In genomic region chr12:32454075-32454474, GRCh38 we compare ENCODE assay signal across 13 cellular contexts. TPM values are rescaled to one million over a fixed set of nuclear protein-coding genes. Genes with fewer than 3 reads are reported as not detected.
DNase-seq lines count a peak whose midpoint lies in the region; ATAC-seq and TF ChIP-seq lines count a peak whose summit lies in the region.
"Had no signal": no experiment of that assay in that cellular context is flagged by ENCODE, and none has a peak within 500 bp of the region (broad histone marks: within the 10 kb centered on the region; RNA-seq: fewer than 3 reads in every experiment).

No MANE protein-coding gene starts in this region.

- no peak for TF ChIP-seq CTCF in WTC11 (IDR thresholded peaks at IDR 0.05)
- TF ChIP-seq CTCF in spleen (IDR thresholded peaks at IDR 0.05 in 8 of 11, conservative IDR thresholded peaks at IDR 0.05 in 3 of 11) = no peak

- H3K4me1 Mint-ChIP-seq in WTC11 = peaks cover 79% of the 10 kb centered on the region
- no peaks in the 10 kb centered on the region for H3K4me1 Mint-ChIP-seq in activated naive CD8-positive, alpha-beta T cell treated with anti-CD3 and anti-CD28 coated beads for 36 hours
- H3K4me1 Mint-ChIP-seq: activated CD4-positive, alpha-beta memory T cell treated with anti-CD3 and anti-CD28 coated beads, Interleukin-2, amount 10 ng/mL, durations not matched to agents 7 days and 5 days had no signal

- no peaks in the 10 kb centered on the region for H3K27me3 ChIP-seq in spleen (replicated peaks in 1 of 7)

- peaks cover 7% of the 10 kb centered on the region for H3K36me3 Mint-ChIP-seq in WTC11
- no peaks in the 10 kb centered on the region for H3K36me3 Mint-ChIP-seq in activated naive CD8-positive, alpha-beta T cell treated with anti-CD3 and anti-CD28 coated beads for 36 hours

- DNase-seq in H4 (ENCODE audit: low spot score) (peak; percentile 39), WTC11 (ENCODE audit: low spot score) (no peak), foreskin melanocyte (peak; percentile 49), sciatic nerve (ENCODE audit: low spot score) (no peak), spleen (no peak), islet precursor cell (no peak)
- DNase-seq in activated naive CD8-positive, alpha-beta T cell treated with anti-CD3 and anti-CD28 coated beads for 36 hours = no peak
- DNase-seq: activated CD4-positive, alpha-beta memory T cell treated with anti-CD3 and anti-CD28 coated beads, Interleukin-2, amount 10 ng/mL, durations not matched to agents 7 days and 5 days; aorta; GDM1; MM.1S; stimulated activated CD4-positive, alpha-beta T cell treated with anti-CD3 and anti-CD28 coated beads, Interleukin-4, amount 100 ng/mL, for 1 hour had no signal

- ATAC-seq in WTC11 = peak; percentile 81
- ATAC-seq in sciatic nerve = peak; percentile 64
- no peak for ATAC-seq in GM19023 (IDR thresholded peaks at IDR 0.05; ENCODE audit: unreplicated experiment)

- WGBS in spleen, 5 donors = 70 to 84% (median 76%) methylated on average over 3 of the region's 3 CpGs

- H3K4me3 Mint-ChIP-seq in WTC11 = peak overlapping the region; percentile 57
- no peak overlapping the region for H3K4me3 Mint-ChIP-seq in activated naive CD8-positive, alpha-beta T cell treated with anti-CD3 and anti-CD28 coated beads for 36 hours
- H3K4me3 Mint-ChIP-seq: activated CD4-positive, alpha-beta memory T cell treated with anti-CD3 and anti-CD28 coated beads, Interleukin-2, amount 10 ng/mL, durations not matched to agents 7 days and 5 days had no signal

- TF ChIP-seq POLR2A in spleen (IDR thresholded peaks at IDR 0.05) = no peak

- H3K27ac Mint-ChIP-seq in WTC11 = peak overlapping the region; percentile 98
- no peak overlapping the region for H3K27ac Mint-ChIP-seq in activated naive CD8-positive, alpha-beta T cell treated with anti-CD3 and anti-CD28 coated beads for 36 hours
- H3K27ac Mint-ChIP-seq: activated CD4-positive, alpha-beta memory T cell treated with anti-CD3 and anti-CD28 coated beads, Interleukin-2, amount 10 ng/mL, durations not matched to agents 7 days and 5 days had no signal

- POLR2A ChIA-PET in WTC11 (lab: Charles Lee) = no interaction called here

- intact Hi-C loops in sciatic nerve (cut with DNase I) (loop anchor here (10.0 kb wide), 1 partner anchor 201 kb away; no protein-coding TSS in a partner anchor), spleen (cut with DNase I; ENCODE audit: low total_unique reads) (loop anchor here (5.0 kb wide), 1 partner anchor 203 kb away; no protein-coding TSS in a partner anchor)

- CTCF ChIA-PET in WTC11 (lab: Charles Lee) = interaction anchor here (1.2 to 1.7 kb wide), 2 partner anchors 88 to 90 kb away, joined by 3 read pairs; no protein-coding TSS in a partner anchor

- H3K27me3 Mint-ChIP-seq in WTC11 (ENCODE audit: low read depth) = no peaks in the 10 kb centered on the region
- H3K27me3 Mint-ChIP-seq in activated naive CD8-positive, alpha-beta T cell treated with anti-CD3 and anti-CD28 coated beads for 36 hours = peaks cover 3% of the 10 kb centered on the region

- H3K27ac ChIP-seq in spleen = peak overlapping the region in 1 of 8 donors; percentile 1

- H3K4me3 ChIP-seq in spleen = no peak overlapping the region

- H3K4me1 ChIP-seq in spleen = peaks cover 0 to 43% (median 18%) of the 10 kb centered on the region in 6 donors

- no peaks in the 10 kb centered on the region for H3K36me3 ChIP-seq in spleen

- H3K9me3 Mint-ChIP-seq in WTC11 = peaks cover 6% of the 10 kb centered on the region; the same call in 1 of the 2 replicates
- H3K9me3 Mint-ChIP-seq in activated naive CD8-positive, alpha-beta T cell treated with anti-CD3 and anti-CD28 coated beads for 36 hours = no peaks in the 10 kb centered on the region
- H3K9me3 Mint-ChIP-seq: activated CD4-positive, alpha-beta memory T cell treated with anti-CD3 and anti-CD28 coated beads, Interleukin-2, amount 10 ng/mL, durations not matched to agents 7 days and 5 days had no signal

- no peaks in the 10 kb centered on the region for H3K9me3 ChIP-seq in spleen

TF ChIP-seq in WTC11, 78 proteins besides CTCF, POLR2A, EP300 and RAD21:
- no peak for TF ChIP-seq ZNF396 (CRISPR knock-in tag; IDR thresholded peaks at IDR 0.05; ENCODE audit: borderline replicate concordance)
- no peak for TF ChIP-seq ESRRA (CRISPR knock-in tag; IDR thresholded peaks at IDR 0.05; ENCODE audit: borderline replicate concordance)
- TF ChIP-seq SOX15 (CRISPR knock-in tag; IDR thresholded peaks at IDR 0.05) = no peak
- no peak for TF ChIP-seq NR3C1 (CRISPR knock-in tag; conservative IDR thresholded peaks at IDR 0.05; ENCODE audit: low read depth)
- TF ChIP-seq NR1H2 (CRISPR knock-in tag; IDR thresholded peaks at IDR 0.05) = no peak
- TF ChIP-seq E2F4 (CRISPR knock-in tag; IDR thresholded peaks at IDR 0.05; ENCODE audit: borderline replicate concordance, low read depth) = no peak

RNA-seq across cellular contexts. Expression of gene FGD4, which starts 54.7 kb away (rescaled TPM):
- 1.4 and 2.2 TPM in 2 replicates for total RNA-seq in H4 (2014; rRNA removed; shearing (Covaris generic))
- 32.8 to 39.7 TPM (median 35.7 TPM) in 3 replicates for total RNA-seq in WTC11 (2021)
- 54.6 TPM for total RNA-seq in sciatic nerve
- total RNA-seq in activated naive CD8-positive, alpha-beta T cell treated with anti-CD3 and anti-CD28 coated beads for 36 hours = under 1 TPM; 0.34 to 0.45 TPM
- 10 to 100 TPM; 18.3 to 44.4 (median 36.7) TPM for total RNA-seq in spleen
- polyA plus RNA-seq in spleen = 1 to 10 TPM; 1.0 to 3.1 (median 1.2) TPM

Comparison
In these comparisons a context has a peak if more than half of its experiments do, and no peak if none do; other contexts are left out.
1. DNase-seq: peak in H4 (single experiment) and foreskin melanocyte (single experiment); none in WTC11 (single experiment), sciatic nerve (single experiment), activated naive CD8-positive, alpha-beta T cell treated with anti-CD3 and anti-CD28 coated beads for 36 hours (single experiment), spleen (single experiment) and islet precursor cell (single experiment).